1 cellular context compared by ENCODE assay signal in genomic region chr14:22974530-22975313, GRCh38.
TF ChIP-seq lines count a peak whose summit lies in the region.

No MANE protein-coding gene starts in this region.

TF ChIP-seq in K562, 482 proteins besides CTCF, POLR2A, EP300 and RAD21:
- TF ChIP-seq NFIC (IDR thresholded peaks at IDR 0.05): peak; percentile 37; the same call in 1 of the 2 replicates
- TF ChIP-seq, protein P1, sequence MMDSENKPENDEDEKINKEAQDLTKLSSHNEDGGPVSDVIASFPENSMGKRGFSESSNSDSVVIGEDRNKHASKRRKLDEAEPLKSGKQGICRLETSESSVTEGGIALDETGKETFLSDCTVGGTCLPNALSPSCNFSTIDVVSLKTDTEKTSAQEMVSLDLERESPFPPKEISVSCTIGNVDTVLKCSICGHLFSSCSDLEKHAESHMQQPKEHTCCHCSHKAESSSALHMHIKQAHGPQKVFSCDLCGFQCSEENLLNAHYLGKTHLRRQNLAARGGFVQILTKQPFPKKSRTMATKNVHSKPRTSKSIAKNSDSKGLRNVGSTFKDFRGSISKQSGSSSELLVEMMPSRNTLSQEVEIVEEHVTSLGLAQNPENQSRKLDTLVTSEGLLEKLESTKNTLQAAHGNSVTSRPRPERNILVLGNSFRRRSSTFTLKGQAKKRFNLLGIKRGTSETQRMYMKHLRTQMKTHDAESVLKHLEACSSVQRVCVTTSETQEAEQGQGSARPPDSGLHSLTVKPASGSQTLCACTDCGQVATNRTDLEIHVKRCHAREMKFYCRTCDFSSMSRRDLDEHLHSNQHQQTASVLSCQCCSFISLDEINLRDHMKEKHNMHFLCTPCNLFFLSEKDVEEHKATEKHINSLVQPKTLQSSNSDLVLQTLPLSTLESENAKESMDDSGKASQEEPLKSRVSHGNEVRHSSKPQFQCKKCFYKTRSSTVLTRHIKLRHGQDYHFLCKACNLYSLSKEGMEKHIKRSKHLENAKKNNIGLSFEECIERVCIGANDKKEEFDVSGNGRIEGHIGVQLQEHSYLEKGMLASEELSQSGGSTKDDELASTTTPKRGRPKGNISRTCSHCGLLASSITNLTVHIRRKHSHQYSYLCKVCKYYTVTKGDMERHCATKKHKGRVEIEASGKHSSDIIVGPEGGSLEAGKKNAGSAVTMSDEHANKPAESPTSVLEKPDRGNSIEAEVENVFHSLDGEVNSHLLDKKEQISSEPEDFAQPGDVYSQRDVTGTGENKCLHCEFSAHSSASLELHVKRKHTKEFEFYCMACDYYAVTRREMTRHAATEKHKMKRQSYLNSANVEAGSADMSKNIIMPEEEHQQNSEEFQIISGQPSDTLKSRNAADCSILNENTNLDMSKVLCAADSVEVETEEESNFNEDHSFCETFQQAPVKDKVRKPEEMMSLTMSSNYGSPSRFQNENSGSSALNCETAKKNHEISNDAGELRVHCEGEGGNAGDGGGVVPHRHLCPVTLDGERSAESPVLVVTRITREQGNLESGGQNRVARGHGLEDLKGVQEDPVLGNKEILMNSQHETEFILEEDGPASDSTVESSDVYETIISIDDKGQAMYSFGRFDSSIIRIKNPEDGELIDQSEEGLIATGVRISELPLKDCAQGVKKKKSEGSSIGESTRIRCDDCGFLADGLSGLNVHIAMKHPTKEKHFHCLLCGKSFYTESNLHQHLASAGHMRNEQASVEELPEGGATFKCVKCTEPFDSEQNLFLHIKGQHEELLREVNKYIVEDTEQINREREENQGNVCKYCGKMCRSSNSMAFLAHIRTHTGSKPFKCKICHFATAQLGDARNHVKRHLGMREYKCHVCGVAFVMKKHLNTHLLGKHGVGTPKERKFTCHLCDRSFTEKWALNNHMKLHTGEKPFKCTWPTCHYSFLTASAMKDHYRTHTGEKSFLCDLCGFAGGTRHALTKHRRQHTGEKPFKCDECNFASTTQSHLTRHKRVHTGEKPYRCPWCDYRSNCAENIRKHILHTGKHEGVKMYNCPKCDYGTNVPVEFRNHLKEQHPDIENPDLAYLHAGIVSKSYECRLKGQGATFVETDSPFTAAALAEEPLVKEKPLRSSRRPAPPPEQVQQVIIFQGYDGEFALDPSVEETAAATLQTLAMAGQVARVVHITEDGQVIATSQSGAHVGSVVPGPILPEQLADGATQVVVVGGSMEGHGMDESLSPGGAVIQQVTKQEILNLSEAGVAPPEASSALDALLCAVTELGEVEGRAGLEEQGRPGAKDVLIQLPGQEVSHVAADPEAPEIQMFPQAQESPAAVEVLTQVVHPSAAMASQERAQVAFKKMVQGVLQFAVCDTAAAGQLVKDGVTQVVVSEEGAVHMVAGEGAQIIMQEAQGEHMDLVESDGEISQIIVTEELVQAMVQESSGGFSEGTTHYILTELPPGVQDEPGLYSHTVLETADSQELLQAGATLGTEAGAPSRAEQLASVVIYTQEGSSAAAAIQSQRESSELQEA (IDR thresholded peaks at IDR 0.05; ENCODE audit: low read depth): no peak
